ENCODE assay signal across 8 cellular contexts in genomic region chr16:53209489-53209888, GRCh38.
A peak's percentile ranks its signal among the peaks of the same experiment; 100 is the strongest.
DNase-seq lines count a peak whose midpoint lies in the region; ATAC-seq and TF ChIP-seq lines count a peak whose summit lies in the region.

No MANE protein-coding gene starts in this region.

- H3K4me1 Mint-ChIP-seq in stimulated activated naive B cell treated with anti-CD40 and anti-IgM and Interleukin-4, amounts not matched to agents 10 μg/mL and 1 μg/mL and 100 μg/mL, for 72 hours = peaks cover 17 to 28% of the 10 kb centered on the region in 2 donors

- no peaks in the 10 kb centered on the region for H3K9me3 Mint-ChIP-seq in stimulated activated naive B cell treated with anti-CD40 and anti-IgM and Interleukin-4, amounts not matched to agents 10 μg/mL and 1 μg/mL and 100 μg/mL, for 72 hours

- H3K27me3 Mint-ChIP-seq in stimulated activated naive B cell treated with anti-CD40 and anti-IgM and Interleukin-4, amounts not matched to agents 10 μg/mL and 1 μg/mL and 100 μg/mL, for 72 hours = no peaks in the 10 kb centered on the region

- no peak for ATAC-seq in stimulated activated naive B cell treated with anti-CD40 and anti-IgM and Interleukin-4, amounts not matched to agents 10 μg/mL and 1 μg/mL and 100 μg/mL, for 72 hours (replicated peaks)
- ATAC-seq in GM18873 (IDR thresholded peaks at IDR 0.05; ENCODE audit: low FRiP score, unreplicated experiment) = no peak

- H3K36me3 ChIP-seq in SU-DHL-6 (ENCODE audit: low read length) = peaks cover 11% of the 10 kb centered on the region; the same call in 1 of the 2 replicates
- H3K36me3 ChIP-seq in iPS-15b (ENCODE audit: control insufficient read depth, insufficient read depth, low read length) = no peaks in the 10 kb centered on the region

- peak overlapping the region; percentile 91 for H3K4me2 ChIP-seq in SU-DHL-6 (ENCODE audit: low read depth, low read length, poor library complexity, severe bottlenecking)

- no peak for TF ChIP-seq CTCF in SU-DHL-6 (IDR thresholded peaks at IDR 0.05; ENCODE audit: insufficient read depth, low read length, poor library complexity, severe bottlenecking)

- DNase-seq in NCI-H748 (lab: John Stamatoyannopoulos, UW; ENCODE audit: unreplicated experiment) (peak; percentile 5), NCI-H748 treated with DMSO at 0.1 percent for 48 hours (lab: John Stamatoyannopoulos, UW) (no peak), occipital lobe (lab: John Stamatoyannopoulos, UW) (no peak)
- DNase-seq in stimulated activated naive B cell treated with anti-CD40 and anti-IgM and Interleukin-4, amounts not matched to agents 10 μg/mL and 1 μg/mL and 100 μg/mL, for 72 hours = no peak
- DNase-seq in activated effector memory CD4-positive, alpha-beta T cell treated with anti-CD3 and anti-CD28 coated beads, Interleukin-2, amount 50 U/mL, for 16 hours = no peak

- no peak overlapping the region for H2AFZ ChIP-seq in SU-DHL-6 (ENCODE audit: low read depth, low read length, severe bottlenecking)

- H3K4me1 ChIP-seq in iPS-15b (ENCODE audit: control insufficient read depth, insufficient read depth, low read length) = peaks cover 4% of the 10 kb centered on the region

- peak overlapping the region; percentile 90 to 93 for H3K4me3 Mint-ChIP-seq in stimulated activated naive B cell treated with anti-CD40 and anti-IgM and Interleukin-4, amounts not matched to agents 10 μg/mL and 1 μg/mL and 100 μg/mL, for 72 hours

- H3K27ac ChIP-seq in SU-DHL-6 (ENCODE audit: low read depth, low read length) = no peak overlapping the region

- H3K9ac ChIP-seq in SU-DHL-6 (ENCODE audit: low read length) = peak overlapping the region; percentile 41; the same call in 1 of the 2 replicates
- peak overlapping the region; percentile 47 for H3K9ac ChIP-seq in iPS-15b (ENCODE audit: low read depth, low read length)

- H3K9me2 ChIP-seq in SU-DHL-6 (replicated peaks; ENCODE audit: insufficient read depth, low read length) = no peaks in the 10 kb centered on the region

- H3K4me3 ChIP-seq in SU-DHL-6 (ENCODE audit: insufficient read depth, low read length, poor library complexity, severe bottlenecking) = peak overlapping the region; percentile 52
- H3K4me3 ChIP-seq in iPS-15b (ENCODE audit: low read depth, low read length) = peak overlapping the region; percentile 42

- H3K9me3 ChIP-seq in SU-DHL-6 (ENCODE audit: insufficient read depth, low read length) = no peaks in the 10 kb centered on the region
- H3K9me3 ChIP-seq in iPS-15b (ENCODE audit: control insufficient read depth, insufficient read depth, low read length) = no peaks in the 10 kb centered on the region

- H3K79me2 ChIP-seq in SU-DHL-6 (ENCODE audit: insufficient read depth, low read length) = peaks cover 28% of the 10 kb centered on the region; the same call in 1 of the 2 replicates

- peak overlapping the region; percentile 3 for H3K27ac Mint-ChIP-seq in stimulated activated naive B cell treated with anti-CD40 and anti-IgM and Interleukin-4, amounts not matched to agents 10 μg/mL and 1 μg/mL and 100 μg/mL, for 72 hours

- H3F3A ChIP-seq in SU-DHL-6 (ENCODE audit: insufficient read depth) = peaks cover 13% of the 10 kb centered on the region; the same call in 1 of the 2 replicates

- no peaks in the 10 kb centered on the region for H4K20me1 ChIP-seq in SU-DHL-6 (ENCODE audit: low read depth, low read length)

- H3K27me3 ChIP-seq in SU-DHL-6 (ENCODE audit: low read length) = no peaks in the 10 kb centered on the region
- H3K27me3 ChIP-seq in iPS-15b (ENCODE audit: control insufficient read depth, insufficient read depth, low read length) = no peaks in the 10 kb centered on the region

- peaks cover 10 to 11% of the 10 kb centered on the region in 2 donors for H3K36me3 Mint-ChIP-seq in stimulated activated naive B cell treated with anti-CD40 and anti-IgM and Interleukin-4, amounts not matched to agents 10 μg/mL and 1 μg/mL and 100 μg/mL, for 72 hours
